In the genomic region with DNA sequence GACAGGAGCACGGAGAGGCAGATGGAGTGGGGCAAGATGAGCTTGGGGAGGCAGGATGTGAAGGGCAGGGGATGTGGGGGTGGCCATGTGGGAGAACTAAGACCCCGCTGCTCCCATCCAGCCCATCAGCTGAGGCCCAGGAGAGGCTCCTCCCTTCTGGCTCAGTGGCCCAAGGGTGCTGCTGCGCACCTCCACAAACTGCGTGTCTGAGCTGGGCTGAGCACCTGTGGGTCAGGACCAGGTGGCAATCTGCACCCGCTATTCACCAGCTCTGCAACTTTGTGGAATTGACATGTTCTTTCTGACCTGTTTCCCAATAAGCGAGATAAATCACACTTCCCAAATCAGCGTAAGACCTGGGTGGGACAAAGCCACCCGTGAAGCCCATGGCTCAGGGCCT, we compare ENCODE assay signal across 9 cellular contexts. TPM values are rescaled to one million over a fixed set of nuclear protein-coding genes. Genes with fewer than 3 reads are reported as not detected.
DNase-seq lines count a peak whose midpoint lies in the region; ATAC-seq and TF ChIP-seq lines count a peak whose summit lies in the region.
"Had no signal": no experiment of that assay in that cellular context is flagged by ENCODE, and none has a peak within 500 bp of the region (broad histone marks: within the 10 kb centered on the region; RNA-seq: fewer than 3 reads in every experiment).

No MANE protein-coding gene starts in this region.

- no peaks in the 10 kb centered on the region for H3K27me3 ChIP-seq in CD4-positive, alpha-beta T cell (ENCODE audit: control insufficient read depth, insufficient read depth, low read length)
- no peaks in the 10 kb centered on the region for H3K27me3 ChIP-seq in dorsolateral prefrontal cortex
- H3K27me3 ChIP-seq in skeletal muscle tissue (ENCODE audit: control insufficient read depth in 3 of 3, insufficient read depth in 3 of 3, low read length in 3 of 3) = no peaks in the 10 kb centered on the region

- H3K36me3 ChIP-seq in KOPT-K1 (ENCODE audit: insufficient read depth, low read length) (no peaks in the 10 kb centered on the region), skeletal muscle tissue (ENCODE audit: control insufficient read depth in 3 of 3, insufficient read depth in 3 of 3, low read length in 3 of 3) (peaks cover 8 to 11% (median 10%) of the 10 kb centered on the region in 3 donors)

- H3K4me1 ChIP-seq in skeletal muscle tissue (ENCODE audit: control insufficient read depth in 3 of 3, insufficient read depth in 3 of 3, low read length in 3 of 3) = peaks cover 37 to 55% (median 48%) of the 10 kb centered on the region in 3 donors

- H3K4me1 Mint-ChIP-seq in CD4-positive, alpha-beta T cell (ENCODE audit: low read depth) = peaks cover 52% of the 10 kb centered on the region

- H3K27ac Mint-ChIP-seq in CD4-positive, alpha-beta T cell = peak overlapping the region; percentile 99

- CTCF ChIA-PET in CD4-positive, alpha-beta T cell (lab: Charles Lee) = interaction anchor here (1.9 to 2.2 kb wide), 2 partner anchors 7 to 36 kb away, joined by 6 to 9 read pairs; no protein-coding TSS in a partner anchor

- H3K9me3 ChIP-seq in CD4-positive, alpha-beta T cell (ENCODE audit: control insufficient read depth, low read length) = no peaks in the 10 kb centered on the region
- no peaks in the 10 kb centered on the region for H3K9me3 ChIP-seq in KOPT-K1 (ENCODE audit: insufficient read depth, low read length, poor library complexity, severe bottlenecking)
- no peaks in the 10 kb centered on the region for H3K9me3 ChIP-seq in skeletal muscle tissue (ENCODE audit: control insufficient read depth in 3 of 3, low read length in 3 of 3)

- intact Hi-C loops in CD4-positive, alpha-beta T cell (cut with DNase I, micrococcal nuclease) = no loop called here
- intact Hi-C loops in dorsolateral prefrontal cortex (cut with DNase I) = loop anchor here in 1 of 2 donors (5.0 kb wide), 1 partner anchor 36 kb away; no protein-coding TSS in a partner anchor

- no peaks in the 10 kb centered on the region for H3K27me3 Mint-ChIP-seq in CD4-positive, alpha-beta T cell

- TF ChIP-seq CTCF in CD4-positive, alpha-beta T cell (IDR thresholded peaks at IDR 0.05) = no peak
- TF ChIP-seq CTCF in dorsolateral prefrontal cortex (IDR thresholded peaks at IDR 0.05 in 54 of 56, conservative IDR thresholded peaks at IDR 0.05 in 2 of 56; ENCODE audit: low read depth in 1 of 56, partially characterized antibody in 56 of 56) (no peak), omental fat pad (IDR thresholded peaks at IDR 0.05) (no peak)

- H3K36me3 Mint-ChIP-seq in CD4-positive, alpha-beta T cell (ENCODE audit: low read depth) = peaks cover 4% of the 10 kb centered on the region

- peak overlapping the region; percentile 83 for H3K27ac ChIP-seq in CD4-positive, alpha-beta T cell (ENCODE audit: low read depth, low read length)
- H3K27ac ChIP-seq in KOPT-K1 (ENCODE audit: low read depth, low read length, poor library complexity, severe bottlenecking) (peak overlapping the region; percentile 92), dorsolateral prefrontal cortex (peak overlapping the region in 58 of 59 donors; percentile 3 to 97 (median 86)), skeletal muscle tissue (ENCODE audit: low read depth, low read length) (peak overlapping the region; percentile 82)

- H3K4me3 ChIP-seq in dorsolateral prefrontal cortex = no peak overlapping the region
- H3K4me3 ChIP-seq in skeletal muscle tissue (ENCODE audit: low read length in 3 of 3) = no peak overlapping the region

- no peak for ATAC-seq in CD4-positive, alpha-beta T cell (ENCODE audit: poor library complexity)
- no peak for ATAC-seq in GM18511 (IDR thresholded peaks at IDR 0.05; ENCODE audit: unreplicated experiment)
- ATAC-seq in omental fat pad (ENCODE audit: low FRiP score) = no peak
- no peak for ATAC-seq in GM18502 (IDR thresholded peaks at IDR 0.05; ENCODE audit: poor library complexity, unreplicated experiment)

- no peaks in the 10 kb centered on the region for H3K9me3 Mint-ChIP-seq in CD4-positive, alpha-beta T cell

- POLR2A ChIA-PET in CD4-positive, alpha-beta T cell (lab: Charles Lee) = interaction anchor here (4.5 kb wide), 1 partner anchor 13 kb away, joined by 71 read pairs; the partner anchor contains the start of gene SREBF1

- peak overlapping the region; percentile 3 to 45 (median 20) for H3K9ac ChIP-seq in skeletal muscle tissue (ENCODE audit: low read depth in 1 of 3, low read length in 3 of 3)

- no peak overlapping the region for H3K4me3 Mint-ChIP-seq in CD4-positive, alpha-beta T cell

- DNase-seq in CD4-positive, alpha-beta T cell = no peak
- no peak for DNase-seq in dorsolateral prefrontal cortex
- DNase-seq in NCI-H748 (lab: John Stamatoyannopoulos, UW; ENCODE audit: unreplicated experiment) = no peak
- DNase-seq in omental fat pad (ENCODE audit: low spot score) = no peak
- DNase-seq: DMS 273 treated with DMSO at 0.1 percent for 48 hours had no signal

RNA-seq across cellular contexts. Expression of gene SREBF1, which starts 11.5 kb away (rescaled TPM):
- 100 to 1,000 TPM; 249 to 264 TPM for total RNA-seq in CD4-positive, alpha-beta T cell
- total RNA-seq in dorsolateral prefrontal cortex (100 to 1,000 TPM in 84 of 120 experiments, 10 to 100 TPM in 36; 57.2 to 359 (median 120) TPM), skeletal muscle tissue (23.0 TPM), omental fat pad (100 to 1,000 TPM in 1 of 4 donors, 10 to 100 TPM in 3; 18.5 to 118 (median 31.2) TPM)
